8 cellular contexts compared by ENCODE assay signal in the genomic region with DNA sequence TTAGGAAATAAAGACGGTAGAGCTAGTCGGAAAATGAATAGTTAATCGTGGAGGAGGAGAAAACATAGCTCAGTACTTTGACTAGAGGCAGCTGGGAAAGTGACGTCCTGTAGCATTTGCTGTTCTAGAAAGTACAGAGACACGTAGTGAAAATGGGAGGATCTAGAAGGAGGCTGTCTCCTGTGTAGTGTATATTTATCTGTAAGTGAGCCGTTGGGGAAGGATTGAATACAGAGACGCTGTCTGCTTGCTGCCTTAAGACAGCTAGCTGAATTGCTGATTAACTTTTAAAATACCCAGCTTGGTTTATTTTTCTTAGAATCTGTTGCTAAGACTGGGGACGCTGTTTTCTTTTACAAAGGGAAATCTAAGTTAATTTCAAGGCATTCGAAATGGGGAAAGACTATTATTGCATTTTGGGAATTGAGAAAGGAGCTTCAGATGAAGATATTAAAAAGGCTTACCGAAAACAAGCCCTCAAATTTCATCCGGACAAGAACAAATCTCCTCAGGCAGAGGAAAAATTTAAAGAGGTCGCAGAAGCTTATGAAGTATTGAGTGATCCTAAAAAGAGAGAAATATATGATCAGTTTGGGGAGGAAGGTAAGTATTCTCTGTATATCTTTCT. TPM values are rescaled to one million over a fixed set of nuclear protein-coding genes. Genes with fewer than 3 reads are reported as not detected.
DNase-seq lines count a peak whose midpoint lies in the region; FAIRE-seq and TF ChIP-seq lines count a peak whose summit lies in the region.

A gene (plus strand): TSS at position 221 of the 628 bp plus-strand sequence. CDS start 172 bp downstream, at position 393.

- in situ Hi-C loops in mammary epithelial cell (cut with MboI; ENCODE audit: low sequenced_read_pairs in 2 of 2), result loop anchor here in 1 of 2 donors (10.0 kb wide), 1 partner anchor 110 kb away; no protein-coding TSS in a partner anchor

- peaks cover 0 to 2% of the 10 kb centered on the region in 2 experiments; a peak in 1 of 5 replicates for H3K9me3 Mint-ChIP-seq in H9

- peak within 1 kb of the TSS; percentile 94 to 99 (median 99) for H3K27ac Mint-ChIP-seq in H9

- peaks cover 2% of the 10 kb centered on the region for H3K23me2 ChIP-seq in H9 (ENCODE audit: insufficient read length, low read depth, low read length, poor library complexity, severe bottlenecking)

- no peak within 1 kb of the TSS; the same call in 1 of the 2 replicates for H3K14ac ChIP-seq in H9 (ENCODE audit: insufficient read depth, low read length)

- H3K4ac ChIP-seq in H9 (ENCODE audit: low read depth, low read length), result no peak within 1 kb of the TSS

- no peak within 1 kb of the TSS for H2BK20ac ChIP-seq in H9 (ENCODE audit: low read depth, low read length, poor library complexity, severe bottlenecking)

- TSS peak; percentile 73 for BruUV-seq in mammary epithelial cell (replicated peaks; lab: Mats Ljungman, UMichigan)

- no peak within 1 kb of the TSS for H2BK15ac ChIP-seq in H9 (ENCODE audit: low read depth, low read length)

- H3K9me2 ChIP-seq in Loucy (replicated peaks; ENCODE audit: low read depth, low read length), result no peaks in the 10 kb centered on the region

- H3K36me3 Mint-ChIP-seq in H9 (ENCODE audit: insufficient read depth in 1 of 3, low read depth in 3 of 3), result no peaks in the 10 kb centered on the region

- H3K9ac ChIP-seq in H9 (ENCODE audit: extremely low read depth, insufficient read length, low read length) (peak within 1 kb of the TSS; percentile 23), Loucy (ENCODE audit: low read depth, low read length, poor library complexity, severe bottlenecking) (peak within 1 kb of the TSS; percentile 85), mammary epithelial cell (ENCODE audit: insufficient read depth, low read length) (peak within 1 kb of the TSS; percentile 99), iPS-18a (ENCODE audit: low read length) (peak within 1 kb of the TSS; percentile 80)

- H3K79me2 ChIP-seq in H9 (ENCODE audit: insufficient read depth, low read length) (no peaks in the 10 kb centered on the region), Loucy (ENCODE audit: insufficient read depth, low read length) (peaks cover 19% of the 10 kb centered on the region; the same call in 1 of the 2 replicates), mammary epithelial cell (ENCODE audit: insufficient read depth, low read length) (peaks cover 32% of the 10 kb centered on the region)

- no CpG with 5 or more reads among the region's 12 CpGs for WGBS in H9 (ENCODE audit: extremely low coverage, insufficient read length, low lambda C conversion rate)
- 0% methylated on average over 12 of the region's 12 CpGs for WGBS in mammary epithelial cell (ENCODE audit: low coverage, missing lambda C conversion rate)

- H3K4me1 Mint-ChIP-seq in H9, result peaks cover 27% of the 10 kb centered on the region in 2 experiments

- peak; percentile 99 for FAIRE-seq in G401.6 (lab: Jason Lieb, UNC)

- no peak within 1 kb of the TSS for H2AK5ac ChIP-seq in H9 (ENCODE audit: insufficient read length, low read length)

- H3K27ac ChIP-seq in H9 (ENCODE audit: insufficient read length, low read depth, low read length) (peak within 1 kb of the TSS; percentile 34), mammary epithelial cell (ENCODE audit: insufficient read depth, low read depth, low read length) (peak within 1 kb of the TSS; percentile 100), iPS-18a (ENCODE audit: low read length) (peak within 1 kb of the TSS; percentile 87)

- no peak within 1 kb of the TSS for H4K8ac ChIP-seq in H9 (replicated peaks; ENCODE audit: insufficient read length, low read depth, low read length)

- peak within 1 kb of the TSS; percentile 81 for H3K4me3 ChIP-seq in Loucy (ENCODE audit: low read length, poor library complexity, severe bottlenecking)
- peak within 1 kb of the TSS; percentile 57 to 89 (median 70) for H3K4me3 ChIP-seq in mammary epithelial cell (replicated peaks in 1 of 3; ENCODE audit: insufficient read depth in 1 of 3, low read depth in 2 of 3, low read length in 3 of 3)
- H3K4me3 ChIP-seq in iPS-18a (ENCODE audit: low read length), result peak within 1 kb of the TSS; percentile 64
- H3K4me3 ChIP-seq in skeletal muscle cell (ENCODE audit: low read depth, low read length), result peak within 1 kb of the TSS; percentile 55

- H3K18ac ChIP-seq in H9 (ENCODE audit: insufficient read length, low read depth, low read length), result no peak within 1 kb of the TSS

- CTCF ChIA-PET in mammary epithelial cell (lab: Charles Lee; ENCODE audit: low non-redundant PET), result interaction anchor here (1.2 kb wide), 1 partner anchor 110 kb away, joined by 7 read pairs; no protein-coding TSS in a partner anchor

- peak within 1 kb of the TSS; percentile 67 for H3K4me2 ChIP-seq in H9 (ENCODE audit: insufficient read depth, insufficient read length, low read length)
- H3K4me2 ChIP-seq in Loucy (ENCODE audit: low read depth, low read length, poor library complexity, severe bottlenecking), result peak within 1 kb of the TSS; percentile 86
- peak within 1 kb of the TSS; percentile 93 for H3K4me2 ChIP-seq in mammary epithelial cell (ENCODE audit: insufficient read depth, low read depth, low read length)

- no peaks in the 10 kb centered on the region for H3K4me1 ChIP-seq in H9 (ENCODE audit: insufficient read depth, low read length)
- peaks cover 44% of the 10 kb centered on the region for H3K4me1 ChIP-seq in Loucy (ENCODE audit: insufficient read depth, low read length, poor library complexity, severe bottlenecking)
- peaks cover 14% of the 10 kb centered on the region for H3K4me1 ChIP-seq in mammary epithelial cell (ENCODE audit: insufficient read depth, low read length)
- peaks cover 15% of the 10 kb centered on the region for H3K4me1 ChIP-seq in iPS-18a (ENCODE audit: control insufficient read depth, low read depth, low read length)

- TF ChIP-seq CTCF in H9 (conservative IDR thresholded peaks at IDR 0.05) (no peak), Loucy (conservative IDR thresholded peaks at IDR 0.05; ENCODE audit: low read length) (no peak), mammary epithelial cell (conservative IDR thresholded peaks at IDR 0.05 in 1 of 2, IDR thresholded peaks at IDR 0.05 in 1 of 2; ENCODE audit: extremely low read depth in 1 of 2, insufficient read depth in 1 of 2, low read depth in 1 of 2, low read length in 2 of 2) (no peak)

- H2AFZ ChIP-seq in H9 (ENCODE audit: low read length) (no peak within 1 kb of the TSS), Loucy (ENCODE audit: low read length) (peak within 1 kb of the TSS; percentile 87), mammary epithelial cell (ENCODE audit: low read depth, low read length) (peak within 1 kb of the TSS; percentile 58)

- H3K36me3 ChIP-seq in Loucy (ENCODE audit: insufficient read depth, low read length), result no peaks in the 10 kb centered on the region
- no peaks in the 10 kb centered on the region for H3K36me3 ChIP-seq in mammary epithelial cell (ENCODE audit: insufficient read depth, low read length)
- no peaks in the 10 kb centered on the region for H3K36me3 ChIP-seq in iPS-18a (ENCODE audit: control insufficient read depth, low read depth, low read length)

- H3K23ac ChIP-seq in H9 (ENCODE audit: insufficient read length, low read depth, low read length), result no peak within 1 kb of the TSS

- no peak within 1 kb of the TSS for H3T11ph ChIP-seq in H9 (ENCODE audit: low read length)

- H4K20me1 ChIP-seq in H9 (ENCODE audit: control insufficient read depth, insufficient read depth, insufficient read length), result no peaks in the 10 kb centered on the region
- no peaks in the 10 kb centered on the region for H4K20me1 ChIP-seq in Loucy (ENCODE audit: insufficient read depth, low read length, poor library complexity, severe bottlenecking)
- no peaks in the 10 kb centered on the region for H4K20me1 ChIP-seq in mammary epithelial cell (ENCODE audit: insufficient read depth, low read length)

- no peaks in the 10 kb centered on the region; the same call in 1 of the 2 replicates for H3K27me3 Mint-ChIP-seq in H9 (ENCODE audit: low read depth)

- no peak within 1 kb of the TSS for H2BK12ac ChIP-seq in H9 (ENCODE audit: insufficient read length, low read depth, low read length)

- no peaks in the 10 kb centered on the region for H3K79me1 ChIP-seq in H9 (ENCODE audit: insufficient read depth, low read depth, low read length, poor library complexity, severe bottlenecking)

- no peak within 1 kb of the TSS for H2BK5ac ChIP-seq in H9 (ENCODE audit: insufficient read length, low read length)

- dilution Hi-C loops in mammary epithelial cell (cut with HindIII; ENCODE audit: low sequenced_read_pairs), result no loop called here

- intact Hi-C loops in T-helper 2 cell treated with Interferon-gamma antibody and Interleukin-4, amounts not matched to agents 100 ng/mL and 5 ng/mL, for 36 hours (cut with micrococcal nuclease), result loop anchor here (1.0 to 10.0 kb wide), 6 partner anchors 26 to 616 kb away; a partner anchor contains a TSS
- intact Hi-C loops in mammary epithelial cell (cut with micrococcal nuclease), result loop anchor here (1.0 to 2.0 kb wide), 5 partner anchors 26 to 322 kb away; a partner anchor contains a TSS

- peak; percentile 54 for DNase-seq in H9
- peak; percentile 96 for DNase-seq in mammary epithelial cell
- peak; percentile 95 for DNase-seq in skeletal muscle cell (ENCODE audit: low read depth)
- DNase-seq in DMS79 treated with DMSO at 0.1 percent for 48 hours (lab: John Stamatoyannopoulos, UW), result no peak

- H3K27me3 ChIP-seq in H9 (ENCODE audit: insufficient read depth, low read length), result no peaks in the 10 kb centered on the region
- H3K27me3 ChIP-seq in Loucy (ENCODE audit: insufficient read depth, low read length, poor library complexity, severe bottlenecking), result no peaks in the 10 kb centered on the region
- no peaks in the 10 kb centered on the region for H3K27me3 ChIP-seq in mammary epithelial cell (ENCODE audit: insufficient read depth, low read length)
- H3K27me3 ChIP-seq in iPS-18a (ENCODE audit: control insufficient read depth, insufficient read depth, low read length), result no peaks in the 10 kb centered on the region

- no peak within 1 kb of the TSS for H2BK120ac ChIP-seq in H9 (ENCODE audit: low read depth, low read length, poor library complexity, severe bottlenecking)

- peak within 1 kb of the TSS; percentile 57 to 82 for H3K4me3 Mint-ChIP-seq in H9

- no peak within 1 kb of the TSS for H4K91ac ChIP-seq in H9 (ENCODE audit: insufficient read length, low read depth, low read length)

- no peak within 1 kb of the TSS for H4K5ac ChIP-seq in H9 (ENCODE audit: insufficient read length, low read depth, low read length)

- H3K56ac ChIP-seq in H9 (ENCODE audit: insufficient read length, low read depth, low read length), result no peak within 1 kb of the TSS

- H3K9me3 ChIP-seq in H9 (ENCODE audit: control insufficient read depth, low read depth, low read length), result no peaks in the 10 kb centered on the region
- H3K9me3 ChIP-seq in Loucy (ENCODE audit: insufficient read depth, low read depth, low read length), result no peaks in the 10 kb centered on the region
- H3K9me3 ChIP-seq in mammary epithelial cell (replicated peaks; ENCODE audit: insufficient read depth, low read length), result no peaks in the 10 kb centered on the region
- no peaks in the 10 kb centered on the region for H3K9me3 ChIP-seq in iPS-18a (ENCODE audit: control insufficient read depth, low read depth, low read length)

- H3F3A ChIP-seq in Loucy (ENCODE audit: low read depth), result peaks cover 7% of the 10 kb centered on the region; the same call in 1 of the 2 replicates

RNA-seq across cellular contexts. Expression of the gene that starts here (rescaled TPM):
- total RNA-seq in H9 (2021) (8.1 and 8.6 TPM in 2 replicates), mammary epithelial cell (10 to 100 TPM; 15.6 to 25.3 TPM)
- 12.0 and 12.7 TPM in 2 replicates for total RNA-seq in T-helper 2 cell treated with Interferon-gamma antibody and Interleukin-4, amounts not matched to agents 100 ng/mL and 5 ng/mL, for 36 hours
- 6.2 TPM for polyA plus RNA-seq in mammary epithelial cell
- polyA minus RNA-seq in mammary epithelial cell, result 7.1 TPM

Comparison
In these comparisons a context has a peak if more than half of its experiments do, and no peak if none do; other contexts are left out.
1. H3K27ac ChIP-seq: peak in every context shown above with its lines; median percentile 100 in mammary epithelial cell; 87 in iPS-18a; 34 in H9.
2. H3K9ac ChIP-seq: peak in every context shown above with its lines; median percentile 99 in mammary epithelial cell; 85 in Loucy; 80 in iPS-18a; 23 in H9.